In genomic region chr13:97020194-97020593, GRCh38 we compare ENCODE assay signal across 2 cellular contexts.
TF ChIP-seq lines count a peak whose summit lies in the region.

No MANE protein-coding gene starts in this region.

TF ChIP-seq in SK-N-SH, 30 proteins besides CTCF, POLR2A, EP300 and RAD21 (continued from another document):
- TF ChIP-seq USF1 (IDR thresholded peaks at IDR 0.05; ENCODE audit: borderline replicate concordance, low read depth), result no peak
TF ChIP-seq in SK-N-SH: peak in this region for 1.

TF ChIP-seq in SK-N-SH treated with all-trans-retinoic acid at 6 μM for 48 hours, 23 proteins besides CTCF, POLR2A, EP300 and RAD21 (continued from another document):
- TF ChIP-seq TSHZ2 (CRISPR knock-in tag; IDR thresholded peaks at IDR 0.05) (no peak), ZFP30 (CRISPR knock-in tag; IDR thresholded peaks at IDR 0.05) (no peak), PATZ1 (CRISPR knock-in tag; IDR thresholded peaks at IDR 0.05; ENCODE audit: borderline replicate concordance) (no peak), GLIS3 (CRISPR knock-in tag; IDR thresholded peaks at IDR 0.05) (no peak), CSRNP3 (CRISPR knock-in tag; IDR thresholded peaks at IDR 0.05) (no peak), ISL1 (CRISPR knock-in tag; IDR thresholded peaks at IDR 0.05) (no peak), ZNF565 (CRISPR knock-in tag; conservative IDR thresholded peaks at IDR 0.05; ENCODE audit: low read depth) (no peak), ZC3H10 (CRISPR knock-in tag; IDR thresholded peaks at IDR 0.05) (no peak), ZNF8 (CRISPR knock-in tag; IDR thresholded peaks at IDR 0.05) (no peak), TCF4 (CRISPR knock-in tag; IDR thresholded peaks at IDR 0.05; ENCODE audit: borderline replicate concordance) (no peak), BACH2 (CRISPR knock-in tag; IDR thresholded peaks at IDR 0.05; ENCODE audit: borderline replicate concordance) (no peak), ESRRG (CRISPR knock-in tag; IDR thresholded peaks at IDR 0.05) (no peak), RARB (CRISPR knock-in tag; IDR thresholded peaks at IDR 0.05) (no peak), TOX (CRISPR knock-in tag; IDR thresholded peaks at IDR 0.05; ENCODE audit: borderline replicate concordance) (no peak)
